Comparison of ENCODE assay signal across 1 cellular context in genomic region chr7:93231799-93232672, GRCh38.
TF ChIP-seq lines count a peak whose summit lies in the region.

Gene VPS50, plus strand, starts transcription at chr7:93232366. Its CDS starts 102 bp downstream, at chr7:93232468.

TF ChIP-seq in K562, 482 proteins besides CTCF, POLR2A, EP300 and RAD21 (continued from another document and continues in another):
- TF ChIP-seq SMAD2 (IDR thresholded peaks at IDR 0.05; ENCODE audit: low read depth, low read length), result no peak
- TF ChIP-seq RUNX1 (IDR thresholded peaks at IDR 0.05; ENCODE audit: low read depth), result no peak
- TF ChIP-seq JUND (IDR thresholded peaks at IDR 0.05; ENCODE audit: borderline replicate concordance, low read depth, low read length), result peak; percentile 65
- peak; percentile 52; the same call in 1 of the 3 replicates for TF ChIP-seq JUND (tag; IDR thresholded peaks at IDR 0.05; ENCODE audit: borderline replicate concordance, low read depth, low read length)
- TF ChIP-seq MYBL2 (IDR thresholded peaks at IDR 0.05; ENCODE audit: low read depth), result peak; percentile 53; the same call in 1 of the 2 replicates
- TF ChIP-seq MYBL2 (CRISPR knock-in tag; IDR thresholded peaks at IDR 0.05; ENCODE audit: borderline replicate concordance), result no peak
- TF ChIP-seq FUS (optimal IDR thresholded peaks at IDR 0.05; ENCODE audit: low read depth, low read length), result no peak
- TF ChIP-seq NFE2L1 (tag; IDR thresholded peaks at IDR 0.05; ENCODE audit: borderline replicate concordance, low read depth), result no peak
- no peak for TF ChIP-seq SRSF9 (IDR thresholded peaks at IDR 0.05; ENCODE audit: borderline replicate concordance, low read depth, low read length)
- TF ChIP-seq GATAD2A (IDR thresholded peaks at IDR 0.05), result no peak
- TF ChIP-seq ZNF740 (CRISPR knock-in tag; IDR thresholded peaks at IDR 0.05), result no peak
- no peak for TF ChIP-seq ZNF740 (tag; IDR thresholded peaks at IDR 0.05)
- no peak; the same call in 1 of the 2 replicates for TF ChIP-seq TRIM28 (IDR thresholded peaks at IDR 0.05)
- no peak for TF ChIP-seq GATA2 (CRISPR knock-in tag; IDR thresholded peaks at IDR 0.05)
- no peak; the same call in 1 of the 2 replicates for TF ChIP-seq EHMT2 (IDR thresholded peaks at IDR 0.05)
- no peak for TF ChIP-seq ZNF699 (CRISPR knock-in tag; IDR thresholded peaks at IDR 0.05; ENCODE audit: insufficient replicate concordance)
- no peak for TF ChIP-seq SNAPC5 (CRISPR knock-in tag; IDR thresholded peaks at IDR 0.05)
- TF ChIP-seq RBBP5 (IDR thresholded peaks at IDR 0.05; ENCODE audit: borderline replicate concordance, insufficient read depth, low read length, poor library complexity, severe bottlenecking), result peak; percentile 97
- TF ChIP-seq SIX5 (IDR thresholded peaks at IDR 0.05; ENCODE audit: borderline replicate concordance in 1 of 2, insufficient read depth in 1 of 2, low read depth in 1 of 2, low read length in 2 of 2), result peak; percentile 97 to 98
- TF ChIP-seq ZNF609 (CRISPR knock-in tag; IDR thresholded peaks at IDR 0.05; ENCODE audit: borderline replicate concordance), result no peak
- TF ChIP-seq FOXA3 (CRISPR knock-in tag; conservative IDR thresholded peaks at IDR 0.05 in 1 of 2, IDR thresholded peaks at IDR 0.05 in 1 of 2), result no peak
- no peak for TF ChIP-seq PCBP1 (IDR thresholded peaks at IDR 0.05; ENCODE audit: low read depth, low read length, poor library complexity, severe bottlenecking)
- TF ChIP-seq ZNF134 (CRISPR knock-in tag; conservative IDR thresholded peaks at IDR 0.05), result peak; percentile 55; the same call in 1 of the 2 replicates
- no peak for TF ChIP-seq NR3C1 (CRISPR knock-in tag; IDR thresholded peaks at IDR 0.05)
- no peak for TF ChIP-seq ZNF518B (CRISPR knock-in tag; IDR thresholded peaks at IDR 0.05)
- no peak for TF ChIP-seq GTF2F1 (IDR thresholded peaks at IDR 0.05; ENCODE audit: low read depth, low read length)
- TF ChIP-seq BHLHE40 (IDR thresholded peaks at IDR 0.05; ENCODE audit: low read length), result peak; percentile 80
- TF ChIP-seq CBFA2T3 (IDR thresholded peaks at IDR 0.05), result no peak
- no peak for TF ChIP-seq RFX7 (CRISPR knock-in tag; IDR thresholded peaks at IDR 0.05)
- TF ChIP-seq ZNF449 (CRISPR knock-in tag; IDR thresholded peaks at IDR 0.05), result no peak
- TF ChIP-seq HEY1 (CRISPR knock-in tag; IDR thresholded peaks at IDR 0.05; ENCODE audit: borderline replicate concordance), result no peak
- TF ChIP-seq MXI1 (IDR thresholded peaks at IDR 0.05; ENCODE audit: low read depth, low read length), result peak; percentile 71
- TF ChIP-seq ZNF175 (CRISPR knock-in tag; IDR thresholded peaks at IDR 0.05; ENCODE audit: low read depth), result peak; percentile 82
- TF ChIP-seq HMG20B (CRISPR knock-in tag; IDR thresholded peaks at IDR 0.05), result no peak
- peak; percentile 71; the same call in 1 of the 2 replicates for TF ChIP-seq JUN (IDR thresholded peaks at IDR 0.05; ENCODE audit: borderline replicate concordance, low read depth, low read length)
- no peak for TF ChIP-seq JUN (CRISPR knock-in tag; IDR thresholded peaks at IDR 0.05; ENCODE audit: borderline replicate concordance)
- peak; percentile 63; the same call in 1 of the 2 replicates for TF ChIP-seq DMBX1 (CRISPR knock-in tag; IDR thresholded peaks at IDR 0.05; ENCODE audit: borderline replicate concordance)
- TF ChIP-seq PHF21A (IDR thresholded peaks at IDR 0.05; ENCODE audit: borderline replicate concordance, low read depth), result no peak
- no peak for TF ChIP-seq SMAD1 (IDR thresholded peaks at IDR 0.05; ENCODE audit: low read depth, low read length, partially characterized antibody)
- TF ChIP-seq BDP1 (IDR thresholded peaks at IDR 0.05; ENCODE audit: insufficient read depth, insufficient read length), result no peak
- no peak; the same call in 1 of the 2 replicates for TF ChIP-seq ETV5 (CRISPR knock-in tag; IDR thresholded peaks at IDR 0.05; ENCODE audit: low read depth)
- no peak for TF ChIP-seq CTCFL (IDR thresholded peaks at IDR 0.05; ENCODE audit: borderline replicate concordance, insufficient read depth, low read depth, low read length, poor library complexity, severe bottlenecking)
- TF ChIP-seq ZNF354B (CRISPR knock-in tag; IDR thresholded peaks at IDR 0.05), result no peak; the same call in 1 of the 2 replicates
- no peak for TF ChIP-seq ZNF655 (CRISPR knock-in tag; IDR thresholded peaks at IDR 0.05)
- peak; percentile 54; the same call in 1 of the 2 replicates for TF ChIP-seq MITF (IDR thresholded peaks at IDR 0.05)
- no peak for TF ChIP-seq HMG20A (CRISPR knock-in tag; conservative IDR thresholded peaks at IDR 0.05)
- TF ChIP-seq KDM5B (IDR thresholded peaks at IDR 0.05; ENCODE audit: insufficient replicate concordance, low read depth, low read length), result peak; percentile 74
